In the genomic region with DNA sequence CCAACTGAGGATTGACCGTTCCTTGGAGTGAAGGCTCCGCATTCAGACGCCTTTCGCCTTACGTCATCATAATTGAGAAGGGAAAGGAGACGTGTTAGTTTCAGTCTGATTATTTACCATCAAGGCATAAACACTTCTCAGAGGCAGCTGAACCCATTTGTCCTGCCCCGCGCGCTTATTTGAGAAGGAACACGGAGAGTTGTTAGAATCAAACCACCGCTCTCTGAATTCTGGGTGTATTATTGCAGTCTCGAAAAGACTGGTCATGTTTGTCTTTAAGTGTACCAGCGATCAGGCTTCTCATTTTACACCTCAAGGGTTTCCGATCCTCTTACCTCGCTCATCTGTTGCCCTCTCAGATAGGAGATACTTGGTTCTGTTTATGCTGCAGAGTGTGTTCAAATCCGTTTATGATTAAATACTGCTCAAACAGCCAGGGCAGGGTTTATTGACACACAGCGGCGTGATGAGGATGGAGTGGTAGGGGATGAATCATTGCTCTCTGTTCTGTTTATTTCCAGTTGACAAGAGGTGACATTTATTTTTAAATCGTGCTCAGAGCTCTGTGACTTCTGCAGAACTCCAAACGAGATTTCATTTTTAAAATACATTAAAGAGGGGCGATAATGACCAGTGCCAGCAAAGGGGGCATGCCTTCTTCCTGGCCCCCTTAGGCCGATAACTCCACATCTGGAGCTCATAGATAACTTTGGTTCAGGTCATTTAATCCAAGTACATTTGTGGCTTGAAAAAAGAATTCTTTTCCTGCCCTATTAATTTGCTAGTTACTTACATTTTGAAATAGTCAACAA, we compare ENCODE assay signal across 9 cellular contexts. TPM values are rescaled to one million over a fixed set of nuclear protein-coding genes. Genes with fewer than 3 reads are reported as not detected.
DNase-seq lines count a peak whose midpoint lies in the region; ATAC-seq and TF ChIP-seq lines count a peak whose summit lies in the region.
"Had no signal": no experiment of that assay in that cellular context is flagged by ENCODE, and none has a peak within 500 bp of the region (broad histone marks: within the 10 kb centered on the region; RNA-seq: fewer than 3 reads in every experiment).

No MANE protein-coding gene starts in this region.

- 46 to 55% methylated on average over 22 of the region's 22 CpGs for WGBS in sigmoid colon, 2 donors
- WGBS in endodermal cell (ENCODE audit: insufficient coverage in 1 of 2, insufficient read length in 1 of 2), 2 experiments, result 90 to 91% methylated on average over 19 to 22 of the region's 22 CpGs

- peak; percentile 40 for ATAC-seq in GM19023 (IDR thresholded peaks at IDR 0.05; ENCODE audit: unreplicated experiment)
- ATAC-seq in GM18907 (IDR thresholded peaks at IDR 0.05; ENCODE audit: unreplicated experiment), result no peak

- peaks cover 35% of the 10 kb centered on the region for H3K4me1 ChIP-seq in CD4-positive, alpha-beta memory T cell (ENCODE audit: insufficient read depth, low read length)
- peaks cover 0 to 69% (median 33%) of the 10 kb centered on the region in 4 donors for H3K4me1 ChIP-seq in sigmoid colon
- H3K4me1 ChIP-seq in endodermal cell (ENCODE audit: control insufficient read depth, insufficient read depth, low read length), result peaks cover 7% of the 10 kb centered on the region

- peak overlapping the region in 6 of 8 donors; percentile 7 to 68 (median 38) for H3K4me3 Mint-ChIP-seq in CD4-positive, alpha-beta memory T cell
- no peak overlapping the region for H3K4me3 Mint-ChIP-seq in endodermal cell

- TF ChIP-seq CTCF in sigmoid colon (IDR thresholded peaks at IDR 0.05) (no peak), endodermal cell (conservative IDR thresholded peaks at IDR 0.05) (no peak)

- no peak overlapping the region for H3K9ac ChIP-seq in endodermal cell (ENCODE audit: extremely low read depth, low read length, poor library complexity, severe bottlenecking)

- TF ChIP-seq POLR2A in sigmoid colon (IDR thresholded peaks at IDR 0.05), result no peak

- intact Hi-C loops in CD4-positive, alpha-beta memory T cell (cut with micrococcal nuclease), result no loop called here
- intact Hi-C loops in sigmoid colon (cut with DNase I), result no loop called here

- CTCF ChIA-PET in CD4-positive, alpha-beta memory T cell (lab: Charles Lee; ENCODE audit: partially characterized antibody), result interaction anchor here (1.5 kb wide), 1 partner anchor 26 kb away, joined by 3 read pairs; no protein-coding TSS in a partner anchor

- no peaks in the 10 kb centered on the region for H3K27me3 ChIP-seq in CD4-positive, alpha-beta memory T cell (ENCODE audit: insufficient read depth, low read length)
- H3K27me3 ChIP-seq in sigmoid colon (no peaks in the 10 kb centered on the region), endodermal cell (ENCODE audit: control insufficient read depth, insufficient read depth, low read length, poor library complexity, severe bottlenecking) (no peaks in the 10 kb centered on the region)

- DNase-seq in CD4-positive, alpha-beta memory T cell, result no peak
- DNase-seq in NCI-H1092 treated with DMSO at 0.1 percent for 48 hours (lab: John Stamatoyannopoulos, UW), result peak; percentile 75
- peak; percentile 36 for DNase-seq in astrocyte of the hippocampus (ENCODE audit: low read depth, low spot score)
- no peak for DNase-seq in sigmoid colon
- no peak for DNase-seq in NCI-H2081 treated with DMSO at 0.1 percent for 48 hours (lab: John Stamatoyannopoulos, UW)
- no peak for DNase-seq in endodermal cell

- no peak overlapping the region for H3K4me3 ChIP-seq in CD4-positive, alpha-beta memory T cell (ENCODE audit: low read length in 2 of 2)
- H3K4me3 ChIP-seq in sigmoid colon, result no peak overlapping the region
- no peak overlapping the region for H3K4me3 ChIP-seq in endodermal cell (ENCODE audit: low read length)

- TF ChIP-seq EP300 in sigmoid colon (IDR thresholded peaks at IDR 0.05), result no peak

- peaks cover 10 to 21% of the 10 kb centered on the region in 2 donors for H3K36me3 Mint-ChIP-seq in CD4-positive, alpha-beta memory T cell
- H3K36me3 Mint-ChIP-seq in endodermal cell (ENCODE audit: low read depth), result peaks cover 48% of the 10 kb centered on the region

- no peaks in the 10 kb centered on the region for H3K27me3 Mint-ChIP-seq in CD4-positive, alpha-beta memory T cell
- peaks cover 32% of the 10 kb centered on the region for H3K27me3 Mint-ChIP-seq in endodermal cell (ENCODE audit: insufficient read depth)

- H3K9me3 Mint-ChIP-seq in CD4-positive, alpha-beta memory T cell, result peaks cover 0 to 2% (median 0%) of the 10 kb centered on the region in 8 donors
- H3K9me3 Mint-ChIP-seq in endodermal cell, result peaks cover 4% of the 10 kb centered on the region

- POLR2A ChIA-PET in CD4-positive, alpha-beta memory T cell (lab: Charles Lee; ENCODE audit: partially characterized antibody), result interaction anchor here (1.1 kb wide), 1 partner anchor 17 kb away, joined by 4 read pairs; no protein-coding TSS in a partner anchor

- no peaks in the 10 kb centered on the region for H3K36me3 ChIP-seq in CD4-positive, alpha-beta memory T cell (ENCODE audit: insufficient read depth, low read length)
- H3K36me3 ChIP-seq in sigmoid colon, result no peaks in the 10 kb centered on the region
- peaks cover 3% of the 10 kb centered on the region for H3K36me3 ChIP-seq in endodermal cell (ENCODE audit: control insufficient read depth, insufficient read depth, low read length)

- H3K27ac Mint-ChIP-seq in CD4-positive, alpha-beta memory T cell, result peak overlapping the region in 6 of 7 donors; percentile 36 to 80 (median 64)
- H3K27ac Mint-ChIP-seq in endodermal cell, result no peak overlapping the region

- H3K27ac ChIP-seq in CD4-positive, alpha-beta memory T cell (ENCODE audit: low read depth, low read length), result no peak overlapping the region
- H3K27ac ChIP-seq in sigmoid colon (peak overlapping the region in 3 of 4 donors; percentile 13 to 62 (median 29)), endodermal cell (ENCODE audit: low read depth, low read length) (no peak overlapping the region)
- H3K27ac ChIP-seq: epithelial cell of prostate had no signal

- H3K4me1 Mint-ChIP-seq in CD4-positive, alpha-beta memory T cell, result peaks cover 37 to 89% (median 64%) of the 10 kb centered on the region in 4 donors
- H3K4me1 Mint-ChIP-seq in endodermal cell, result peaks cover 26% of the 10 kb centered on the region

- no peaks in the 10 kb centered on the region for H3K9me3 ChIP-seq in CD4-positive, alpha-beta memory T cell (ENCODE audit: control insufficient read depth in 1 of 2, low read length in 2 of 2)
- no peaks in the 10 kb centered on the region for H3K9me3 ChIP-seq in sigmoid colon
- H3K9me3 ChIP-seq in endodermal cell (ENCODE audit: control insufficient read depth, low read length), result peaks cover 6% of the 10 kb centered on the region

RNA-seq across cellular contexts. Expression of gene FOXK1, which starts 30.5 kb away (rescaled TPM):
- 10 to 100 TPM; 52.9 to 53.3 TPM for total RNA-seq in CD4-positive, alpha-beta memory T cell
- polyA plus RNA-seq in CD4-positive, alpha-beta memory T cell, result 1 to 10 TPM; 1.3 to 5.0 TPM
- total RNA-seq in sigmoid colon (10 to 100 TPM; 15.8 to 47.1 (median 18.0) TPM), endodermal cell (10 to 100 TPM; 36.9 to 43.4 TPM)
- 10 to 100 TPM in 1 of 3 donors, 1 to 10 TPM in 2; 1.8 to 18.1 (median 3.0) TPM for polyA plus RNA-seq in sigmoid colon
- polyA plus RNA-seq in endodermal cell (2013, experiment 1 of 2), result 14.9 TPM
- 13.9 TPM for polyA plus RNA-seq in endodermal cell (2013, experiment 2 of 2)

Comparison
In these comparisons a context has a peak if more than half of its experiments do, and no peak if none do; other contexts are left out.
1. DNase-seq: peak in NCI-H1092 treated with DMSO at 0.1 percent for 48 hours (single experiment) and astrocyte of the hippocampus (single experiment); none in CD4-positive, alpha-beta memory T cell (0 of 5), sigmoid colon (single experiment), NCI-H2081 treated with DMSO at 0.1 percent for 48 hours (single experiment) and endodermal cell (single experiment).
2. H3K27ac ChIP-seq: peak in sigmoid colon (3 of 4); none in CD4-positive, alpha-beta memory T cell (single experiment) and endodermal cell (single experiment).